Comparison of ENCODE assay signal across 8 cellular contexts in genomic region chr11:46674463-46675287, GRCh38. TPM values are rescaled to one million over a fixed set of nuclear protein-coding genes. Genes with fewer than 3 reads are reported as not detected.
DNase-seq lines count a peak whose midpoint lies in the region; ATAC-seq and TF ChIP-seq lines count a peak whose summit lies in the region.

No MANE protein-coding gene starts in this region.

- H3K4me3 Mint-ChIP-seq in WTC11 = peak overlapping the region; percentile 49

- no peak for TF ChIP-seq CTCF in WTC11 (IDR thresholded peaks at IDR 0.05)

- DNase-seq in HuH-7 (ENCODE audit: low spot score) (peak; percentile 84), WTC11 (ENCODE audit: low spot score) (peak; percentile 82), Right ventricle myocardium superior (peak; percentile 65), renal cortical epithelial cell (ENCODE audit: low read depth) (peak; percentile 33), KG1 (lab: John Stamatoyannopoulos, UW) (no peak), ureter (ENCODE audit: low spot score) (no peak)

- H3K27me3 Mint-ChIP-seq in WTC11 (ENCODE audit: low read depth) = no peaks in the 10 kb centered on the region

- H3K36me3 Mint-ChIP-seq in WTC11 = peaks cover 23% of the 10 kb centered on the region

- POLR2A ChIA-PET in WTC11 (lab: Charles Lee) = interaction anchor here (0.6 to 1.2 kb wide), 3 partner anchors 19 to 26 kb away, joined by 3 read pairs; partner anchors contain the start of genes ARHGAP1 and ZNF408

- peak; percentile 94 for ATAC-seq in WTC11
- ATAC-seq in Right ventricle myocardium superior (ENCODE audit: poor library complexity) = peak; percentile 40
- no peak for ATAC-seq in GM19351 (IDR thresholded peaks at IDR 0.05; ENCODE audit: unreplicated experiment)
- no peak for ATAC-seq in HG02840 (IDR thresholded peaks at IDR 0.05; ENCODE audit: low FRiP score, unreplicated experiment)

- H3K27ac Mint-ChIP-seq in WTC11 = peak overlapping the region; percentile 98

- intact Hi-C loops in Right ventricle myocardium superior (cut with DNase I) = no loop called here

- no peaks in the 10 kb centered on the region for H3K9me3 Mint-ChIP-seq in WTC11

- H3K4me1 Mint-ChIP-seq in WTC11 = peaks cover 28% of the 10 kb centered on the region

- CTCF ChIA-PET in WTC11 (lab: Charles Lee) = interaction anchor here (0.6 to 2.0 kb wide), 11 partner anchors 26 to 478 kb away, joined by 3 to 7 read pairs (median 3); partner anchors contain the start of genes ARHGAP1, ATG13, CHRM4 and ZNF408

TF ChIP-seq in WTC11, 78 proteins besides CTCF, POLR2A, EP300 and RAD21:
- TF ChIP-seq USF2 (CRISPR knock-in tag; IDR thresholded peaks at IDR 0.05) (no peak), USF1 (CRISPR knock-in tag; IDR thresholded peaks at IDR 0.05) (no peak), OVOL2 (CRISPR knock-in tag; IDR thresholded peaks at IDR 0.05; ENCODE audit: borderline replicate concordance) (no peak), MXD4 (CRISPR knock-in tag; IDR thresholded peaks at IDR 0.05; ENCODE audit: borderline replicate concordance) (no peak), E2F1 (CRISPR knock-in tag; IDR thresholded peaks at IDR 0.05) (no peak), NR3C1 (CRISPR knock-in tag; conservative IDR thresholded peaks at IDR 0.05; ENCODE audit: low read depth) (no peak)

RNA-seq across cellular contexts. Expression of gene ARHGAP1, which starts 25.7 kb away (rescaled TPM):
- total RNA-seq in WTC11 (2021) (45.1 to 53.0 TPM (median 45.9 TPM) in 3 replicates), Right ventricle myocardium superior (60.9 TPM), renal cortical epithelial cell (19.4 and 42.6 TPM in 2 replicates), ureter (175 TPM)

RNA-seq across cellular contexts. Expression of gene ZNF408, which starts 26.2 kb away (rescaled TPM):
- total RNA-seq in WTC11 (2021) (13.3 to 16.0 TPM (median 15.2 TPM) in 3 replicates), Right ventricle myocardium superior (6.6 TPM), renal cortical epithelial cell (4.3 and 7.8 TPM in 2 replicates), ureter (10.7 TPM)

RNA-seq across cellular contexts. Expression of gene F2, which starts 44.3 kb away (rescaled TPM):
- 0.50 to 0.82 TPM (median 0.73 TPM) in 3 replicates for total RNA-seq in WTC11 (2021)
- 0.11 TPM for total RNA-seq in Right ventricle myocardium superior
- 1.1 TPM in 1 of 2 replicates, not detected in the other for total RNA-seq in renal cortical epithelial cell
- not detected for total RNA-seq in ureter

RNA-seq across cellular contexts. Expression of gene ATG13, which starts 57.3 kb away (rescaled TPM):
- total RNA-seq in WTC11 (2021) (73.4 to 85.4 TPM (median 81.7 TPM) in 3 replicates), Right ventricle myocardium superior (37.4 TPM), renal cortical epithelial cell (78.5 and 80.2 TPM in 2 replicates), ureter (80.7 TPM)

RNA-seq across cellular contexts. Expression of gene HARBI1, which starts 57.6 kb away (rescaled TPM):
- total RNA-seq in WTC11 (2021) (4.4 to 5.6 TPM (median 5.2 TPM) in 3 replicates), Right ventricle myocardium superior (1.9 TPM), renal cortical epithelial cell (4.3 and 6.8 TPM in 2 replicates), ureter (4.8 TPM)

Comparison
In these comparisons a context has a peak if more than half of its experiments do, and no peak if none do; other contexts are left out.
1. DNase-seq: peak in HuH-7 (single experiment), WTC11 (single experiment), Right ventricle myocardium superior (single experiment) and renal cortical epithelial cell (single experiment); none in KG1 (single experiment) and ureter (single experiment).
2. ATAC-seq: peak in WTC11 (single experiment) and Right ventricle myocardium superior (single experiment); none in GM19351 (single experiment) and HG02840 (single experiment).